In the genomic region with DNA sequence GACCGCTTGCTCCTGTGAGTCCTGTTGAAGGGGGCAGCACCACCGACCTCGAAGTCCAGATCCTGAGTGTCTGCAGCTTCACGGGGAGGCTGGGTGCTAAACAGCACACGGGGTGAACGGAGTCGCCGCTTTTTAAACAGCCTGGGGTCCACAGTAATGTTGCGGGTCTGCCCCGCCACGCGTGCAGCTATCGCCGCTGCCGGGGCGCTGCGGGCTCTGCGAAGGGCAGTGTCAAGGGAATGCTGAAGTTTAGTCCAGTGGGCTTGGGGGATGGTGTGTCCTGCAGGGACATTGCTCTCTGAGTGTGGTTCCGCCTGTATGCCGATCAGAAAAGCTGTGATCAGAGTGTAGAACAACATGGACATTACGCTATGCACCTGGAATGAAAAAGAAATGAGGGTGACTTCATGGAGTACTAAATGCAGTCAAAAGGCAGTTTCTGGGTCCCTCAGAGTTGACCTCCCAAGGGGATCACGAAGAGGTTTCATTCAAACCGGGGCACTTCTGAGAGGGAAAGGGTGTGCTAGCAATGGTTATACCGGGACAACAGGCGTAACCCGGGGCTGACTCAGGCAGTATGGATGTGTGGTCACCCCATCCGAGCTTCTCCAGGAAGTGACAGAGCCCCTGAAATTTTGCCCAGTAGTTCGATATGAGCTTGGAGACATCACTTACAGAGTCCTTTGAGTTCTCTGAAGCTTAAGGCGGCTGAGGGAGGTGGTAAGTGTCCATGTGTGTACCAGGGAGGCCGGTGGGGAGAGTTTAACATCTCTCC, we compare ENCODE assay signal across 1 cellular context.
TF ChIP-seq lines count a peak whose summit lies in the region.

No MANE protein-coding gene starts in this region.

TF ChIP-seq in IMR-90, 13 proteins besides CTCF, POLR2A, EP300 and RAD21 (continued from another document):
- TF ChIP-seq, protein P1, sequence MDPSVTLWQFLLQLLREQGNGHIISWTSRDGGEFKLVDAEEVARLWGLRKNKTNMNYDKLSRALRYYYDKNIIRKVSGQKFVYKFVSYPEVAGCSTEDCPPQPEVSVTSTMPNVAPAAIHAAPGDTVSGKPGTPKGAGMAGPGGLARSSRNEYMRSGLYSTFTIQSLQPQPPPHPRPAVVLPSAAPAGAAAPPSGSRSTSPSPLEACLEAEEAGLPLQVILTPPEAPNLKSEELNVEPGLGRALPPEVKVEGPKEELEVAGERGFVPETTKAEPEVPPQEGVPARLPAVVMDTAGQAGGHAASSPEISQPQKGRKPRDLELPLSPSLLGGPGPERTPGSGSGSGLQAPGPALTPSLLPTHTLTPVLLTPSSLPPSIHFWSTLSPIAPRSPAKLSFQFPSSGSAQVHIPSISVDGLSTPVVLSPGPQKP (IDR thresholded peaks at IDR 0.05; ENCODE audit: borderline replicate concordance, low read depth, low read length), result no peak
- TF ChIP-seq NFE2L2 (IDR thresholded peaks at IDR 0.05; ENCODE audit: low read depth, low read length) (no peak), CEBPB (IDR thresholded peaks at IDR 0.05; ENCODE audit: low read depth, low read length) (no peak), MAZ (IDR thresholded peaks at IDR 0.05; ENCODE audit: borderline replicate concordance, low read depth, low read length) (no peak), RFX5 (IDR thresholded peaks at IDR 0.05; ENCODE audit: low read depth, low read length) (no peak), FOS (IDR thresholded peaks at IDR 0.05; ENCODE audit: low read depth, low read length) (no peak)
